ENCODE assay signal across 1 cellular context in genomic region chr14:59333668-59334067, GRCh38.
TF ChIP-seq lines count a peak whose summit lies in the region.

No MANE protein-coding gene starts in this region.

TF ChIP-seq in WTC11, 78 proteins besides CTCF, POLR2A, EP300 and RAD21 (continued from another document):
- no peak for TF ChIP-seq PRDM15 (CRISPR knock-in tag; IDR thresholded peaks at IDR 0.05)
- TF ChIP-seq, protein P1, sequence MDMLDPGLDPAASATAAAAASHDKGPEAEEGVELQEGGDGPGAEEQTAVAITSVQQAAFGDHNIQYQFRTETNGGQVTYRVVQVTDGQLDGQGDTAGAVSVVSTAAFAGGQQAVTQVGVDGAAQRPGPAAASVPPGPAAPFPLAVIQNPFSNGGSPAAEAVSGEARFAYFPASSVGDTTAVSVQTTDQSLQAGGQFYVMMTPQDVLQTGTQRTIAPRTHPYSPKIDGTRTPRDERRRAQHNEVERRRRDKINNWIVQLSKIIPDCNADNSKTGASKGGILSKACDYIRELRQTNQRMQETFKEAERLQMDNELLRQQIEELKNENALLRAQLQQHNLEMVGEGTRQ (CRISPR knock-in tag; IDR thresholded peaks at IDR 0.05): no peak
- TF ChIP-seq KAT7 (CRISPR knock-in tag; IDR thresholded peaks at IDR 0.05; ENCODE audit: borderline replicate concordance): no peak
- no peak for TF ChIP-seq AFF4 (CRISPR knock-in tag; IDR thresholded peaks at IDR 0.05; ENCODE audit: borderline replicate concordance)
- no peak for TF ChIP-seq ESRRA (CRISPR knock-in tag; IDR thresholded peaks at IDR 0.05; ENCODE audit: borderline replicate concordance)
- TF ChIP-seq FOXP1 (CRISPR knock-in tag; IDR thresholded peaks at IDR 0.05; ENCODE audit: borderline replicate concordance): no peak
- TF ChIP-seq ZNF219 (CRISPR knock-in tag; IDR thresholded peaks at IDR 0.05; ENCODE audit: borderline replicate concordance): no peak
